26 cellular contexts compared by ENCODE assay signal in genomic region chr13:85879014-85879413, GRCh38.
DNase-seq lines count a peak whose midpoint lies in the region; ATAC-seq and TF ChIP-seq lines count a peak whose summit lies in the region.
"Had no signal": no experiment of that assay in that cellular context is flagged by ENCODE, and none has a peak within 500 bp of the region (broad histone marks: within the 10 kb centered on the region; RNA-seq: fewer than 3 reads in every experiment).

No MANE protein-coding gene starts in this region.

- peaks cover 12% of the 10 kb centered on the region for H3K9me3 Mint-ChIP-seq in T-helper 2 cell treated with Interferon-gamma antibody and Interleukin-4, amounts not matched to agents 5 μg/mL and 100 μg/mL, for 36 hours
- H3K9me3 Mint-ChIP-seq: activated naive CD8-positive, alpha-beta T cell treated with anti-CD3 and anti-CD28 coated beads for 36 hours had no signal

- H3K27ac ChIP-seq in A673 (ENCODE audit: low read depth, low read length, poor library complexity, severe bottlenecking) (no peak overlapping the region), PC-3 (ENCODE audit: low read length) (no peak overlapping the region), trophoblast cell (ENCODE audit: low read depth, low read length) (no peak overlapping the region), psoas muscle (no peak overlapping the region)
- H3K27ac ChIP-seq: ascending aorta, esophagus muscularis mucosa, GM23248, heart right ventricle, transverse colon had no signal

- no peak overlapping the region for H3K4ac ChIP-seq in trophoblast cell (ENCODE audit: low read depth, low read length)

- H2AFZ ChIP-seq in PC-3 (ENCODE audit: low read length) (no peak overlapping the region), trophoblast cell (ENCODE audit: insufficient read depth, low read length, poor library complexity) (no peak overlapping the region)
- H2AFZ ChIP-seq: GM23248 had no signal

- H3K4me3 Mint-ChIP-seq in T-helper 2 cell treated with Interferon-gamma antibody and Interleukin-4, amounts not matched to agents 5 μg/mL and 100 μg/mL, for 36 hours, result no peak overlapping the region
- H3K4me3 Mint-ChIP-seq: activated B cell treated with CpG ODN at 0.5 μM for 24 hours; activated CD4-positive, alpha-beta T cell treated with anti-CD3 and anti-CD28 coated beads, Interleukin-2, amount 10 ng/mL, durations not matched to agents 7 days and 5 days; activated naive CD8-positive, alpha-beta T cell treated with anti-CD3 and anti-CD28 coated beads for 36 hours; activated T-cell treated with anti-CD3 and anti-CD28 coated beads, Interleukin-2, amount 50 U/mL, for 24 hours; CD14-positive monocyte; effector memory CD8-positive, alpha-beta T cell had no signal

- H4K20me1 ChIP-seq in PC-3 (ENCODE audit: low read length), result no peaks in the 10 kb centered on the region

- H2AK5ac ChIP-seq in trophoblast cell (ENCODE audit: low read length), result no peak overlapping the region

- WGBS in trophoblast cell (ENCODE audit: extremely low coverage, insufficient coverage, insufficient read length), result no CpG with 5 or more reads among the region's 2 CpGs
- 41 to 48% (median 44%) methylated on average over 2 of the region's 2 CpGs for WGBS in psoas muscle, 3 donors

- H3K4me2 ChIP-seq in PC-3 (ENCODE audit: low read length) (no peak overlapping the region), trophoblast cell (ENCODE audit: low read length) (no peak overlapping the region)

- H3K9me2 ChIP-seq in PC-3 (replicated peaks; ENCODE audit: low read length), result no peaks in the 10 kb centered on the region

- POLR2A ChIA-PET in A673 (lab: Charles Lee; ENCODE audit: low non-redundant PET) (no interaction called here), PC-3 (lab: Charles Lee; ENCODE audit: unreplicated experiment) (interaction anchor here (0.6 to 0.7 kb wide), 2 partner anchors 11 to 1073 kb away, joined by 3 to 4 read pairs; no protein-coding TSS in a partner anchor)

- H2BK12ac ChIP-seq in trophoblast cell (ENCODE audit: low read length), result no peak overlapping the region

- no peak overlapping the region for H4K12ac ChIP-seq in trophoblast cell (ENCODE audit: low read depth, low read length)

- no peaks in the 10 kb centered on the region for H3K4me1 Mint-ChIP-seq in T-helper 2 cell treated with Interferon-gamma antibody and Interleukin-4, amounts not matched to agents 5 μg/mL and 100 μg/mL, for 36 hours (ENCODE audit: low read depth)
- H3K4me1 Mint-ChIP-seq: activated B cell treated with CpG ODN at 0.5 μM for 24 hours; activated CD4-positive, alpha-beta T cell treated with anti-CD3 and anti-CD28 coated beads, Interleukin-2, amount 10 ng/mL, durations not matched to agents 7 days and 5 days; activated naive CD8-positive, alpha-beta T cell treated with anti-CD3 and anti-CD28 coated beads for 36 hours; CD14-positive monocyte had no signal

- no peaks in the 10 kb centered on the region for H3K79me1 ChIP-seq in trophoblast cell (ENCODE audit: low read length)

- H3K4me3 ChIP-seq in A673 (ENCODE audit: low read depth, low read length, poor library complexity, severe bottlenecking), result no peak overlapping the region
- no peak overlapping the region for H3K4me3 ChIP-seq in PC-3 (ENCODE audit: low read length)
- no peak overlapping the region for H3K4me3 ChIP-seq in epithelial cell of esophagus (ENCODE audit: low read length)
- H3K4me3 ChIP-seq in trophoblast cell (ENCODE audit: low read depth, low read length), result no peak overlapping the region
- no peak overlapping the region for H3K4me3 ChIP-seq in psoas muscle
- H3K4me3 ChIP-seq: ascending aorta, esophagus muscularis mucosa, GM23248, heart right ventricle, transverse colon had no signal

- H3K27me3 Mint-ChIP-seq in T-helper 2 cell treated with Interferon-gamma antibody and Interleukin-4, amounts not matched to agents 5 μg/mL and 100 μg/mL, for 36 hours (ENCODE audit: low read depth), result no peaks in the 10 kb centered on the region
- H3K27me3 Mint-ChIP-seq: activated B cell treated with CpG ODN at 0.5 μM for 24 hours; activated CD4-positive, alpha-beta T cell treated with anti-CD3 and anti-CD28 coated beads, Interleukin-2, amount 10 ng/mL, durations not matched to agents 7 days and 5 days; activated naive CD8-positive, alpha-beta T cell treated with anti-CD3 and anti-CD28 coated beads for 36 hours; activated T-cell treated with anti-CD3 and anti-CD28 coated beads, Interleukin-2, amount 50 U/mL, for 24 hours; effector memory CD8-positive, alpha-beta T cell had no signal

- no peak overlapping the region for H4K91ac ChIP-seq in trophoblast cell (ENCODE audit: low read depth, low read length)

- H3K79me2 ChIP-seq in PC-3 (ENCODE audit: low read length), result no peaks in the 10 kb centered on the region
- H3K79me2 ChIP-seq in trophoblast cell (ENCODE audit: control insufficient read depth, insufficient read depth, low read length, poor library complexity), result no peaks in the 10 kb centered on the region

- H3K27me3 ChIP-seq in A673 (replicated peaks; ENCODE audit: insufficient read depth, low read depth, low read length, poor library complexity) (no peaks in the 10 kb centered on the region), PC-3 (ENCODE audit: low read length) (no peaks in the 10 kb centered on the region), trophoblast cell (ENCODE audit: insufficient read depth, low read length) (no peaks in the 10 kb centered on the region), psoas muscle (ENCODE audit: insufficient read depth in 3 of 3, low read length in 2 of 3) (no peaks in the 10 kb centered on the region)
- H3K27me3 ChIP-seq: ascending aorta, esophagus muscularis mucosa, heart right ventricle, transverse colon had no signal

- no peak overlapping the region for H2BK120ac ChIP-seq in trophoblast cell (ENCODE audit: insufficient read depth, low read length, poor library complexity)

- TF ChIP-seq CTCF in A673 (conservative IDR thresholded peaks at IDR 0.05; ENCODE audit: low read depth, low read length), result peak; percentile 23; the same call in 1 of the 2 replicates
- no peak for TF ChIP-seq CTCF in PC-3 (conservative IDR thresholded peaks at IDR 0.05; ENCODE audit: low read depth, low read length)
- no peak for TF ChIP-seq CTCF in epithelial cell of esophagus (IDR thresholded peaks at IDR 0.05; ENCODE audit: insufficient read depth, low read depth, low read length, missing control alignments)
- TF ChIP-seq CTCF in psoas muscle (IDR thresholded peaks at IDR 0.05), result no peak

- H3K14ac ChIP-seq in trophoblast cell (ENCODE audit: low read length), result no peak overlapping the region

- H3K9ac ChIP-seq in PC-3 (ENCODE audit: low read length), result no peak overlapping the region
- no peak overlapping the region for H3K9ac ChIP-seq in trophoblast cell (ENCODE audit: low read length)
- H3K9ac ChIP-seq: GM23248 had no signal

- no peak for ATAC-seq in PC-3
- no peak for ATAC-seq in psoas muscle
- ATAC-seq: effector memory CD8-positive, alpha-beta T cell; heart right ventricle had no signal

- DNase-seq in A673 (ENCODE audit: low spot score) (no peak), ELR (ENCODE audit: low read depth) (peak; percentile 14), PC-3 (peak; percentile 6), epithelial cell of esophagus (ENCODE audit: low read depth) (peak; percentile 7), trophoblast cell (no peak), psoas muscle (no peak)
- DNase-seq in T-helper 2 cell treated with Interferon-gamma antibody and Interleukin-4, amounts not matched to agents 5 μg/mL and 100 μg/mL, for 36 hours (ENCODE audit: low spot score), result no peak
- DNase-seq: activated B cell treated with CpG ODN at 0.5 μM for 24 hours; activated CD4-positive, alpha-beta T cell treated with anti-CD3 and anti-CD28 coated beads, Interleukin-2, amount 10 ng/mL, durations not matched to agents 7 days and 5 days; activated gamma-delta T cell; activated naive CD8-positive, alpha-beta T cell treated with anti-CD3 and anti-CD28 coated beads for 36 hours; activated T-cell treated with anti-CD3 and anti-CD28 coated beads, Interleukin-2, amount 50 U/mL, for 24 hours; DMS79 treated with DMSO at 0.1 percent for 48 hours; effector memory CD8-positive, alpha-beta T cell; foreskin fibroblast; GM23248; heart right ventricle; kidney; NCI-H1105; NCI-H187 treated with DMSO at 0.1 percent for 48 hours; nucleus accumbens; stimulated activated CD4-positive, alpha-beta T cell treated with anti-CD3 and anti-CD28 coated beads, Interleukin-4, amount 100 ng/mL, for 4 hours; transverse colon had no signal

- H3K9me3 ChIP-seq in A673 (ENCODE audit: low read depth, low read length, poor library complexity, severe bottlenecking) (no peaks in the 10 kb centered on the region), PC-3 (ENCODE audit: low read length) (no peaks in the 10 kb centered on the region), trophoblast cell (ENCODE audit: insufficient read depth, low read depth, low read length) (no peaks in the 10 kb centered on the region), psoas muscle (no peaks in the 10 kb centered on the region)
- H3K9me3 ChIP-seq: ascending aorta, esophagus muscularis mucosa, heart right ventricle, transverse colon had no signal

- no peak overlapping the region for H2BK5ac ChIP-seq in trophoblast cell (ENCODE audit: low read depth, low read length, poor library complexity)

- no peak overlapping the region for H3K18ac ChIP-seq in trophoblast cell (ENCODE audit: low read length)

- no peak overlapping the region for H3K23ac ChIP-seq in trophoblast cell (ENCODE audit: low read length)

- H3K36me3 Mint-ChIP-seq in T-helper 2 cell treated with Interferon-gamma antibody and Interleukin-4, amounts not matched to agents 5 μg/mL and 100 μg/mL, for 36 hours (ENCODE audit: low read depth), result no peaks in the 10 kb centered on the region
- H3K36me3 Mint-ChIP-seq: activated naive CD8-positive, alpha-beta T cell treated with anti-CD3 and anti-CD28 coated beads for 36 hours; CD14-positive monocyte had no signal

- H4K8ac ChIP-seq in trophoblast cell (ENCODE audit: low read depth, low read length), result no peak overlapping the region

- H3K36me3 ChIP-seq in A673 (ENCODE audit: insufficient read depth, low read length, poor library complexity, severe bottlenecking), result no peaks in the 10 kb centered on the region
- no peaks in the 10 kb centered on the region for H3K36me3 ChIP-seq in PC-3 (ENCODE audit: low read depth, low read length)
- H3K36me3 ChIP-seq in trophoblast cell (ENCODE audit: control insufficient read depth in 1 of 2, insufficient read depth in 2 of 2, low read length in 2 of 2), result no peaks in the 10 kb centered on the region
- no peaks in the 10 kb centered on the region for H3K36me3 ChIP-seq in psoas muscle (ENCODE audit: insufficient read depth in 1 of 2, low read depth in 1 of 2)
- H3K36me3 ChIP-seq: ascending aorta, esophagus muscularis mucosa, heart right ventricle, transverse colon had no signal

- CTCF ChIA-PET in A673 (lab: Charles Lee) (no interaction called here), PC-3 (lab: Charles Lee) (no interaction called here)

- BruUV-seq in A673 (replicated peaks; lab: Mats Ljungman, UMichigan), result no TSS peak
- no TSS peak for BruUV-seq in PC-3 (replicated peaks; lab: Mats Ljungman, UMichigan)

- no peaks in the 10 kb centered on the region for H3K4me1 ChIP-seq in A673 (ENCODE audit: insufficient read depth, low read length, poor library complexity, severe bottlenecking)
- H3K4me1 ChIP-seq in PC-3 (ENCODE audit: insufficient read depth, low read length), result no peaks in the 10 kb centered on the region
- no peaks in the 10 kb centered on the region for H3K4me1 ChIP-seq in trophoblast cell (ENCODE audit: control insufficient read depth in 1 of 2, insufficient read depth in 2 of 2, low read length in 2 of 2)
- no peaks in the 10 kb centered on the region for H3K4me1 ChIP-seq in psoas muscle
- H3K4me1 ChIP-seq: ascending aorta, esophagus muscularis mucosa, heart right ventricle, transverse colon had no signal

- no peak overlapping the region for H3K27ac Mint-ChIP-seq in T-helper 2 cell treated with Interferon-gamma antibody and Interleukin-4, amounts not matched to agents 5 μg/mL and 100 μg/mL, for 36 hours
- H3K27ac Mint-ChIP-seq: activated B cell treated with CpG ODN at 0.5 μM for 24 hours; activated CD4-positive, alpha-beta T cell treated with anti-CD3 and anti-CD28 coated beads, Interleukin-2, amount 10 ng/mL, durations not matched to agents 7 days and 5 days; activated naive CD8-positive, alpha-beta T cell treated with anti-CD3 and anti-CD28 coated beads for 36 hours; activated T-cell treated with anti-CD3 and anti-CD28 coated beads, Interleukin-2, amount 50 U/mL, for 24 hours; CD14-positive monocyte; effector memory CD8-positive, alpha-beta T cell had no signal

- intact Hi-C loops in A673 (cut with micrococcal nuclease; ENCODE audit: unreplicated experiment), result no loop called here
- intact Hi-C loops in PC-3 (cut with micrococcal nuclease), result no loop called here
- intact Hi-C loops in psoas muscle (cut with DNase I), result no loop called here

- no peaks in the 10 kb centered on the region for H3F3A ChIP-seq in PC-3 (ENCODE audit: low read length, unreplicated experiment)

Comparison
In these comparisons a context has a peak if more than half of its experiments do, and no peak if none do; other contexts are left out.
1. DNase-seq: peak in ELR (single experiment), PC-3 (single experiment) and epithelial cell of esophagus (single experiment); none in A673 (single experiment), trophoblast cell (0 of 2), T-helper 2 cell treated with Interferon-gamma antibody and Interleukin-4, amounts not matched to agents 5 μg/mL and 100 μg/mL, for 36 hours (single experiment) and psoas muscle (0 of 2).